Comparison of ENCODE assay signal across 19 cellular contexts in the genomic region with DNA sequence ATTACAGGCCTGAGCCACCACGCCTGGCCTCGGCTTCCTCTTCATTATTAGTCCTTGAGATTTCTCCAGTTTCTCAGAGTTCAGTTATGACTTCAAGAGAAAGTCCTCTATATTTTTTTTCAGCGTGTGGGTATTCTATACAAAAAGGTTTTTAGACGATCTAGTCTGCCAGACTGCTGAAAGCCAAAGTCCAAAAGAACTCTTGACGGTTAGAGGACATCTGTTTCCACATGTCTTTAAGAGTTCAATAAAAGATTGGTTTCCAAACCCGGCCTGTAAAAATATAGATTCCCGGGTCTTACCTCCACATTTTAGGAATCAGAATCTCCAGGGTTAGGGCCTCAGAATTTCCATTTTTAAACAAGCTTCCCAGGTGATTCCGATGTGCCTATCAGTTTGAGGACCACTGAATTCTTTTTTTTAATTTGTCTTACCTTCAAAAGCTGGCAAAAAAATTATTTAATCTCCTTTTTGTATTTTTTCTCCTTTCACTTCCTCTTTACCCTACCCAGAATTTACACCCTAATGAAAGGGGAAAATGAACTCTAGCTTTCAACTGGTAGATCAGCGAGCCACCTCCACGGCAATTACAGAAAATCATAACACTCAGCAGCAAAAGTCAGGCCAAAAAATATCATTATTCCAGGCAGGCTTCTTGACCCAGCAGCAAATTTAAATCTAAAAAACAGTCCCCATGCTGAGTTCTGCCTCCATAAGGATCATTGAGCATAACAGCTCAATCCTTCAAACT. TPM values are rescaled to one million over a fixed set of nuclear protein-coding genes. Genes with fewer than 3 reads are reported as not detected.
DNase-seq lines count a peak whose midpoint lies in the region; ATAC-seq, FAIRE-seq and TF ChIP-seq lines count a peak whose summit lies in the region.
"Had no signal": no experiment of that assay in that cellular context is flagged by ENCODE, and none has a peak within 500 bp of the region (broad histone marks: within the 10 kb centered on the region; RNA-seq: fewer than 3 reads in every experiment).

No MANE protein-coding gene starts in this region.

- DNase-seq in GM12891 (ENCODE audit: insufficient read length, low spot score), result peak; percentile 7
- no peak for DNase-seq in ovary
- no peak for DNase-seq in stimulated activated CD4-positive, alpha-beta T cell treated with anti-CD3 and anti-CD28 coated beads, Interleukin-12 subunit alpha, Interleukin-12 subunit beta, amount 100 ng/mL, for 4 hours
- DNase-seq in UCSD-AML1 (lab: John Stamatoyannopoulos, UW; ENCODE audit: unreplicated experiment), result no peak
- DNase-seq: activated CD8-positive, alpha-beta memory T cell treated with anti-CD3 and anti-CD28 coated beads, Interleukin-2, amount 50 U/mL, for 4 hours; activated naive CD4-positive, alpha-beta T cell treated with Interleukin-2 at 50 U/mL for 16 hours; body of pancreas; dermis blood vessel endothelial cell; hypothalamus; NCI-H1048; NCI-H748 treated with DMSO at 0.1 percent for 48 hours; RPMI8226; T-helper 1 cell had no signal

- H3K9me2 ChIP-seq in OCI-LY1 (ENCODE audit: low read depth, low read length), result no peaks in the 10 kb centered on the region

- no peak for FAIRE-seq in GM12891 (lab: Jason Lieb, UNC)
- FAIRE-seq: G401.6 had no signal

- TF ChIP-seq CTCF in OCI-LY1 (IDR thresholded peaks at IDR 0.05; ENCODE audit: low read length) (no peak), neutrophil (IDR thresholded peaks at IDR 0.05) (no peak), ovary (IDR thresholded peaks at IDR 0.05) (no peak)

- H3K36me3 ChIP-seq in OCI-LY1 (ENCODE audit: insufficient read depth, low read length) (no peaks in the 10 kb centered on the region), neutrophil (no peaks in the 10 kb centered on the region), ovary (no peaks in the 10 kb centered on the region)

- no peaks in the 10 kb centered on the region for H4K20me1 ChIP-seq in OCI-LY1 (ENCODE audit: insufficient read depth, low read length)

- H3K4me1 ChIP-seq in OCI-LY1 (ENCODE audit: insufficient read depth, low read length, severe bottlenecking), result peaks cover 10% of the 10 kb centered on the region
- peaks cover 42 to 45% of the 10 kb centered on the region in 2 experiments for H3K4me1 ChIP-seq in neutrophil (ENCODE audit: control insufficient read depth in 1 of 2, insufficient read depth in 1 of 2, low read depth in 1 of 2, low read length in 1 of 2)
- H3K4me1 ChIP-seq in ovary (ENCODE audit: insufficient read depth), result peaks cover 2% of the 10 kb centered on the region
- H3K4me1 ChIP-seq: parathyroid adenoma had no signal

- H3K79me2 ChIP-seq in OCI-LY1 (ENCODE audit: insufficient read depth, low read length), result no peaks in the 10 kb centered on the region
- H3K79me2 ChIP-seq: parathyroid adenoma had no signal

- intact Hi-C loops in ovary (cut with DNase I), result no loop called here

- peak; percentile 78 for ATAC-seq in HG03064 (IDR thresholded peaks at IDR 0.05; ENCODE audit: low read depth, unreplicated experiment)
- ATAC-seq in GM18519 (IDR thresholded peaks at IDR 0.05; ENCODE audit: low FRiP score, unreplicated experiment), result no peak
- ATAC-seq: body of pancreas had no signal

- no peak overlapping the region for H3K9ac ChIP-seq in OCI-LY1 (ENCODE audit: low read length)
- H3K9ac ChIP-seq: parathyroid adenoma had no signal

- no peak for TF ChIP-seq EP300 in ovary (IDR thresholded peaks at IDR 0.05)

- H3K27me3 ChIP-seq in OCI-LY1 (ENCODE audit: insufficient read depth, low read length) (no peaks in the 10 kb centered on the region), neutrophil (no peaks in the 10 kb centered on the region), ovary (no peaks in the 10 kb centered on the region)
- H3K27me3 ChIP-seq: body of pancreas had no signal

- H3F3A ChIP-seq in OCI-LY1 (ENCODE audit: insufficient read depth, low read length), result no peaks in the 10 kb centered on the region

- H3K4me3 ChIP-seq in OCI-LY1 (ENCODE audit: low read depth, low read length, poor library complexity, severe bottlenecking) (no peak overlapping the region), neutrophil (ENCODE audit: low read depth in 1 of 2, low read length in 1 of 2) (no peak overlapping the region), ovary (no peak overlapping the region)
- H3K4me3 ChIP-seq: body of pancreas had no signal

- no peaks in the 10 kb centered on the region for H3K9me3 ChIP-seq in OCI-LY1 (ENCODE audit: low read length)
- no peaks in the 10 kb centered on the region for H3K9me3 ChIP-seq in neutrophil
- no peaks in the 10 kb centered on the region for H3K9me3 ChIP-seq in ovary
- H3K9me3 ChIP-seq: body of pancreas had no signal

- H2AFZ ChIP-seq in OCI-LY1 (ENCODE audit: low read length), result no peak overlapping the region
- H2AFZ ChIP-seq: parathyroid adenoma had no signal

- peak overlapping the region; percentile 32; the same call in 1 of the 2 replicates for H3K4me2 ChIP-seq in OCI-LY1 (ENCODE audit: low read length)

- TF ChIP-seq POLR2A in GM12891 (IDR thresholded peaks at IDR 0.05; ENCODE audit: low read depth, low read length), result no peak
- no peak for TF ChIP-seq POLR2A in ovary (IDR thresholded peaks at IDR 0.05)

- 88 to 93% (median 91%) methylated on average over 10 of the region's 10 CpGs for WGBS in ovary, 3 donors

- H3K27ac ChIP-seq in OCI-LY1 (ENCODE audit: low read depth, low read length, poor library complexity, severe bottlenecking), result no peak overlapping the region
- peak overlapping the region; percentile 69 for H3K27ac ChIP-seq in neutrophil
- H3K27ac ChIP-seq in ovary, result no peak overlapping the region
- H3K27ac ChIP-seq: body of pancreas, parathyroid adenoma had no signal

TF ChIP-seq in GM12891, 5 proteins besides CTCF, POLR2A, EP300 and RAD21:
- TF ChIP-seq POLR2AphosphoS5 (IDR thresholded peaks at IDR 0.05; ENCODE audit: low read depth, low read length) (no peak), POU2F2 (IDR thresholded peaks at IDR 0.05; ENCODE audit: low read depth, low read length) (no peak), SPI1 (IDR thresholded peaks at IDR 0.05; ENCODE audit: low read depth, low read length) (peak; percentile 91)
TF ChIP-seq in GM12891: peak in this region for 1.

RNA-seq across cellular contexts. Expression of gene NT5DC3, which starts 8.8 kb away (rescaled TPM):
- polyA plus RNA-seq in GM12891 (2012; ENCODE audit: low read depth, missing spikeins), result 1.4 TPM
- 1 to 10 TPM; 4.6 to 9.3 (median 7.5) TPM for total RNA-seq in ovary
- 1 to 10 TPM; 1.8 to 3.5 TPM for polyA plus RNA-seq in ovary
